1 cellular context compared by ENCODE assay signal in the genomic region with DNA sequence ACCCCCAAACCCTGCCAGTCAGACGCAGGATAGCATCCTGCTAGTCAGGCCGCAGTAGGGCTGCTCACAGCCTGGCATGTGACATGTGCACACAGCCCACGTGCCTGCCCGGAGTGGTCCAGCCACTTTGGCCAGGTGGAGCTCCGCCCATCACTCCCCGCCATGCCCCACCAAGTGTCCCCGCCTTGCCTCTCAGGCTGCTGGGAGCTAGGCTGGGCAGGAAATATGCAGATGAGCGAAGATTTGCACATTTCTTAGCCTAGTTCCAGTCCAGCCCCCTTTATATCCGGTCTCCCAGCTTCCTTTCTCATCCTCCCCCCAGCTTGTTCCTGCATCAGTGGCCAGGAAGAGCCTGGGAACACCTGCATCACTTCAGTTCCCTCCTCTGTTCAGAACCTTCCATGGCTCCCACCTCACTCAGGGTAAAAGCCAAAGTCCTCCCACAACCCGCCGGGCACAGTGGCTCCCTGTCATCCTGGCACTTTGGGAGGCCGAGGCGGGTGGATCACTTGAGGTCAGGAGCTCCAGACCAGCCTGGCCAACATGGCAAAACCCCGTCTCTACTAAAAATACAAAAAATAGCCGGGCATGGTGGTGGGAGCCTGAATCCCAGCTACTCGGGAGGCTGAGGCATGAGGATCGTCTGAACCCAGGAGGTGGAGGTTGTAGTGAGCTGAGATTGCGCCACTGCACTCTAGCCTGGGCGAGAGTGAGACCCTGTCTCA.
TF ChIP-seq lines count a peak whose summit lies in the region.

No MANE protein-coding gene starts in this region.

TF ChIP-seq in GM23338, 12 proteins besides CTCF, POLR2A, EP300 and RAD21 (continued from another document):
- TF ChIP-seq, protein P1, sequence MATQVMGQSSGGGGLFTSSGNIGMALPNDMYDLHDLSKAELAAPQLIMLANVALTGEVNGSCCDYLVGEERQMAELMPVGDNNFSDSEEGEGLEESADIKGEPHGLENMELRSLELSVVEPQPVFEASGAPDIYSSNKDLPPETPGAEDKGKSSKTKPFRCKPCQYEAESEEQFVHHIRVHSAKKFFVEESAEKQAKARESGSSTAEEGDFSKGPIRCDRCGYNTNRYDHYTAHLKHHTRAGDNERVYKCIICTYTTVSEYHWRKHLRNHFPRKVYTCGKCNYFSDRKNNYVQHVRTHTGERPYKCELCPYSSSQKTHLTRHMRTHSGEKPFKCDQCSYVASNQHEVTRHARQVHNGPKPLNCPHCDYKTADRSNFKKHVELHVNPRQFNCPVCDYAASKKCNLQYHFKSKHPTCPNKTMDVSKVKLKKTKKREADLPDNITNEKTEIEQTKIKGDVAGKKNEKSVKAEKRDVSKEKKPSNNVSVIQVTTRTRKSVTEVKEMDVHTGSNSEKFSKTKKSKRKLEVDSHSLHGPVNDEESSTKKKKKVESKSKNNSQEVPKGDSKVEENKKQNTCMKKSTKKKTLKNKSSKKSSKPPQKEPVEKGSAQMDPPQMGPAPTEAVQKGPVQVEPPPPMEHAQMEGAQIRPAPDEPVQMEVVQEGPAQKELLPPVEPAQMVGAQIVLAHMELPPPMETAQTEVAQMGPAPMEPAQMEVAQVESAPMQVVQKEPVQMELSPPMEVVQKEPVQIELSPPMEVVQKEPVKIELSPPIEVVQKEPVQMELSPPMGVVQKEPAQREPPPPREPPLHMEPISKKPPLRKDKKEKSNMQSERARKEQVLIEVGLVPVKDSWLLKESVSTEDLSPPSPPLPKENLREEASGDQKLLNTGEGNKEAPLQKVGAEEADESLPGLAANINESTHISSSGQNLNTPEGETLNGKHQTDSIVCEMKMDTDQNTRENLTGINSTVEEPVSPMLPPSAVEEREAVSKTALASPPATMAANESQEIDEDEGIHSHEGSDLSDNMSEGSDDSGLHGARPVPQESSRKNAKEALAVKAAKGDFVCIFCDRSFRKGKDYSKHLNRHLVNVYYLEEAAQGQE (IDR thresholded peaks at IDR 0.05; ENCODE audit: unreplicated experiment) = no peak
- TF ChIP-seq EZH2phosphoT487 (IDR thresholded peaks at IDR 0.05; ENCODE audit: unreplicated experiment) = no peak
- no peak for TF ChIP-seq EZH2 (IDR thresholded peaks at IDR 0.05; ENCODE audit: low read depth, unreplicated experiment)
